Comparison of ENCODE assay signal across 18 cellular contexts in the genomic region with DNA sequence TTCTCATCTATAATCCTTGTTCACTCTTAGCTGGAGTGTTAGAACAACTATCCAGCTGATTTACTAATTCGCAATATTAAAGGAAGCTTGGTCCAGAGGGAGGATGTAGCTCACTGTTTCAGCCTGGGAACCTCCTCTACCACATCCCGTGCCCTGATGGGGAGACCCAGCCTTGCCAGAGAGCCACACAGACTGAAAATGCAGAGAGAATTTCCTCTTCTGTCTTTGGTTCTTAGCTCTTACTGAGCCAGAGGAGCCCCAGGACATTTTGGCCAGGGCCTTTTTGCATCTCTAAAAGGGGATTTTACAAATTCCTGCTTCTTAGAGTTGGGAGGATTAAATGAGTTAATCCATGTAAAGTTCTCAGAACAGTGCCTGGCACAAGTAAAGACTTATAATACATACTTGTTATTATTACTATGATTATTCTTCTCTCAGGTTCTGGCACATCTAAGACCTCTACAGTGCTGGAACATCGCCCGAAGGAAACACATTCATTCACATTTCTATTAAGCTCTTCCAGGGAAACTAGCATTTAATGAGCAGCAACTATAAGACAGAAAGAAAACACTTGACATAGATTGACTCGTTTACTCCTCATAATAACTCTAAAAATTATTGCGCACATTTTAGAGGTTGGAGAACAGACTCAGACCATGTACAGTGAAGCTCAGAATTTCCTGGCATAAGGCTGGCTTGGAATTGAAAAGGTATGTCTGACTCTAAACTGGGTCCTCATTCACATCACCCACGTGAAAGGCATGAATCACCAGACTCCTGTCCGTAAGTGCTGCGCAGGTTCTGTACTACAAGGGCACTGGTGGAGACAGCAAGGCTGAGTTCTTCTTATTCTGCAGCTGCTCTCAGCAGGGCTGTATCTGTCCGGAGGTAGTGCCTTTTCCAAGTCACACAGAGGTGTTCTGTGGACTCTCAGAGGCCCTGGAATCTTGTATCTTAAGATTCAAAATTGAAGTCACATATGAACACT. TPM values are rescaled to one million over a fixed set of nuclear protein-coding genes. Genes with fewer than 3 reads are reported as not detected.
DNase-seq lines count a peak whose midpoint lies in the region; ATAC-seq, FAIRE-seq and TF ChIP-seq lines count a peak whose summit lies in the region.
"Had no signal": no experiment of that assay in that cellular context is flagged by ENCODE, and none has a peak within 500 bp of the region (broad histone marks: within the 10 kb centered on the region; RNA-seq: fewer than 3 reads in every experiment).

No MANE protein-coding gene starts in this region.

- POLR2A ChIA-PET in activated naive CD8-positive, alpha-beta T cell treated with anti-CD3 and anti-CD28 coated beads, Interleukin-2, amount 10 ng/mL, durations not matched to agents 7 days and 5 days (lab: Charles Lee) = no interaction called here

- H3K9me3 ChIP-seq in keratinocyte (ENCODE audit: control insufficient read depth, low read depth, low read length) = no peaks in the 10 kb centered on the region
- H3K9me3 ChIP-seq: BLaER1, thyroid gland had no signal

- no peak overlapping the region for H3K4me3 Mint-ChIP-seq in activated naive CD8-positive, alpha-beta T cell treated with anti-CD3 and anti-CD28 coated beads, Interleukin-2, amount 10 ng/mL, durations not matched to agents 7 days and 5 days
- H3K4me3 Mint-ChIP-seq in activated naive CD8-positive, alpha-beta T cell treated with anti-CD3 and anti-CD28 coated beads, Interleukin-2, amount 50 U/mL, for 24 hours = no peak overlapping the region
- H3K4me3 Mint-ChIP-seq in activated CD8-positive, alpha-beta memory T cell treated with anti-CD3 and anti-CD28 coated beads, Interleukin-2, amount 10 ng/mL, durations not matched to agents 7 days and 5 days = no peak overlapping the region
- H3K4me3 Mint-ChIP-seq: central memory CD8-positive, alpha-beta T cell; mesothelial cell of epicardium had no signal

- H3K36me3 Mint-ChIP-seq in activated naive CD8-positive, alpha-beta T cell treated with anti-CD3 and anti-CD28 coated beads, Interleukin-2, amount 10 ng/mL, durations not matched to agents 7 days and 5 days = peaks cover 2% of the 10 kb centered on the region
- no peaks in the 10 kb centered on the region for H3K36me3 Mint-ChIP-seq in activated naive CD8-positive, alpha-beta T cell treated with anti-CD3 and anti-CD28 coated beads, Interleukin-2, amount 50 U/mL, for 24 hours (ENCODE audit: low read depth)
- peaks cover 2% of the 10 kb centered on the region for H3K36me3 Mint-ChIP-seq in activated CD8-positive, alpha-beta memory T cell treated with anti-CD3 and anti-CD28 coated beads, Interleukin-2, amount 10 ng/mL, durations not matched to agents 7 days and 5 days
- H3K36me3 Mint-ChIP-seq: activated naive CD4-positive, alpha-beta T cell treated with anti-CD3 and anti-CD28 coated beads, Interleukin-2, amount 50 U/mL, for 72 hours; mesothelial cell of epicardium had no signal

- CTCF ChIA-PET in activated CD8-positive, alpha-beta memory T cell treated with anti-CD3 and anti-CD28 coated beads, Interleukin-2, amount 10 ng/mL, durations not matched to agents 7 days and 5 days (lab: Charles Lee) = interaction anchor here (2.3 kb wide), 1 partner anchor 11 kb away, joined by 6 read pairs; no protein-coding TSS in a partner anchor

- peak overlapping the region; percentile 7 for H3K4me2 ChIP-seq in keratinocyte (ENCODE audit: control insufficient read depth, extremely low read depth, insufficient read depth, low read depth, low read length)
- H3K4me2 ChIP-seq: BLaER1 had no signal

- H3K27ac ChIP-seq in keratinocyte (ENCODE audit: control insufficient read depth, insufficient read depth, low read length) = peak overlapping the region; percentile 1
- H3K27ac ChIP-seq: BLaER1, thyroid gland had no signal

- no peak for DNase-seq in activated naive CD8-positive, alpha-beta T cell treated with anti-CD3 and anti-CD28 coated beads, Interleukin-2, amount 10 ng/mL, durations not matched to agents 7 days and 5 days
- no peak for DNase-seq in activated naive CD8-positive, alpha-beta T cell treated with anti-CD3 and anti-CD28 coated beads, Interleukin-2, amount 50 U/mL, for 24 hours
- DNase-seq in epithelial cell of esophagus (ENCODE audit: low read depth) (peak; percentile 57), keratinocyte (ENCODE audit: low read depth, low spot score) (peak; percentile 44), urothelium cell line (ENCODE audit: low spot score) (peak; percentile 36), NCI-H1694 treated with DMSO at 0.1 percent for 48 hours (lab: John Stamatoyannopoulos, UW) (no peak), NCI-H2107 treated with DMSO at 0.1 percent for 48 hours (lab: John Stamatoyannopoulos, UW; ENCODE audit: unreplicated experiment) (no peak)
- DNase-seq in activated CD8-positive, alpha-beta memory T cell treated with anti-CD3 and anti-CD28 coated beads, Interleukin-2, amount 10 ng/mL, durations not matched to agents 7 days and 5 days = no peak
- DNase-seq: 8988T; activated CD4-positive, alpha-beta T cell treated with anti-CD3 and anti-CD28 coated beads for 48 hours; NCI-H1930; NCI-H510A; thyroid gland had no signal

- H3K36me3 ChIP-seq in keratinocyte (ENCODE audit: control insufficient read depth in 2 of 2, extremely low read depth in 1 of 2, insufficient read depth in 2 of 2, low read length in 2 of 2) = no peaks in the 10 kb centered on the region
- H3K36me3 ChIP-seq: BLaER1, thyroid gland had no signal

- no peaks in the 10 kb centered on the region for H3K27me3 ChIP-seq in keratinocyte (ENCODE audit: control insufficient read depth, extremely low read depth, insufficient read depth, low read length)
- H3K27me3 ChIP-seq: BLaER1, thyroid gland had no signal

- H3K4me3 ChIP-seq in epithelial cell of esophagus (ENCODE audit: low read length) (no peak overlapping the region), keratinocyte (ENCODE audit: control insufficient read depth in 2 of 3, extremely low read depth in 1 of 3, insufficient read depth in 2 of 3, low read depth in 1 of 3, low read length in 3 of 3) (no peak overlapping the region)
- H3K4me3 ChIP-seq: BLaER1, thyroid gland had no signal

- no peaks in the 10 kb centered on the region for H3K9me1 ChIP-seq in keratinocyte (ENCODE audit: control insufficient read depth, extremely low read depth, insufficient read depth, low read length)

- H3K9ac ChIP-seq in keratinocyte (ENCODE audit: control insufficient read depth, extremely low read depth, insufficient read depth, low read length) = no peak overlapping the region
- H3K9ac ChIP-seq: BLaER1 had no signal

- H3K79me2 ChIP-seq in keratinocyte (ENCODE audit: control insufficient read depth, insufficient read depth, low read length) = no peaks in the 10 kb centered on the region

- no peaks in the 10 kb centered on the region for H3K27me3 Mint-ChIP-seq in activated naive CD8-positive, alpha-beta T cell treated with anti-CD3 and anti-CD28 coated beads, Interleukin-2, amount 10 ng/mL, durations not matched to agents 7 days and 5 days
- no peaks in the 10 kb centered on the region for H3K27me3 Mint-ChIP-seq in activated naive CD8-positive, alpha-beta T cell treated with anti-CD3 and anti-CD28 coated beads, Interleukin-2, amount 50 U/mL, for 24 hours
- no peaks in the 10 kb centered on the region for H3K27me3 Mint-ChIP-seq in activated CD8-positive, alpha-beta memory T cell treated with anti-CD3 and anti-CD28 coated beads, Interleukin-2, amount 10 ng/mL, durations not matched to agents 7 days and 5 days
- H3K27me3 Mint-ChIP-seq: central memory CD8-positive, alpha-beta T cell had no signal

- peak; percentile 36 for ATAC-seq in activated naive CD8-positive, alpha-beta T cell treated with anti-CD3 and anti-CD28 coated beads, Interleukin-2, amount 10 ng/mL, durations not matched to agents 7 days and 5 days (ENCODE audit: low read depth)
- ATAC-seq in activated naive CD8-positive, alpha-beta T cell treated with anti-CD3 and anti-CD28 coated beads, Interleukin-2, amount 50 U/mL, for 24 hours = no peak
- ATAC-seq in activated CD8-positive, alpha-beta memory T cell treated with anti-CD3 and anti-CD28 coated beads, Interleukin-2, amount 10 ng/mL, durations not matched to agents 7 days and 5 days = no peak
- ATAC-seq: activated naive CD4-positive, alpha-beta T cell treated with anti-CD3 and anti-CD28 coated beads, Interleukin-2, amount 50 U/mL, for 72 hours had no signal

- TF ChIP-seq CTCF in epithelial cell of esophagus (IDR thresholded peaks at IDR 0.05; ENCODE audit: insufficient read depth, low read depth, low read length, missing control alignments) (no peak), keratinocyte (optimal IDR thresholded peaks at IDR 0.05 in 1 of 3, IDR thresholded peaks at IDR 0.05 in 1 of 3, conservative IDR thresholded peaks at IDR 0.05 in 1 of 3; ENCODE audit: extremely low read depth in 1 of 3, insufficient read depth in 2 of 3, low read length in 3 of 3) (no peak)

- no peaks in the 10 kb centered on the region for H3K9me3 Mint-ChIP-seq in activated naive CD8-positive, alpha-beta T cell treated with anti-CD3 and anti-CD28 coated beads, Interleukin-2, amount 10 ng/mL, durations not matched to agents 7 days and 5 days
- H3K9me3 Mint-ChIP-seq in activated naive CD8-positive, alpha-beta T cell treated with anti-CD3 and anti-CD28 coated beads, Interleukin-2, amount 50 U/mL, for 24 hours = no peaks in the 10 kb centered on the region
- H3K9me3 Mint-ChIP-seq in activated CD8-positive, alpha-beta memory T cell treated with anti-CD3 and anti-CD28 coated beads, Interleukin-2, amount 10 ng/mL, durations not matched to agents 7 days and 5 days (ENCODE audit: low read depth) = no peaks in the 10 kb centered on the region
- H3K9me3 Mint-ChIP-seq: activated naive CD4-positive, alpha-beta T cell treated with anti-CD3 and anti-CD28 coated beads, Interleukin-2, amount 50 U/mL, for 72 hours; central memory CD8-positive, alpha-beta T cell; mesothelial cell of epicardium had no signal

- dilution Hi-C loops in keratinocyte (cut with MboI; ENCODE audit: extremely low pct_ligation_motif_present, low sequenced_read_pairs) = no loop called here

- H3K27ac Mint-ChIP-seq in activated naive CD8-positive, alpha-beta T cell treated with anti-CD3 and anti-CD28 coated beads, Interleukin-2, amount 10 ng/mL, durations not matched to agents 7 days and 5 days = no peak overlapping the region
- H3K27ac Mint-ChIP-seq in activated naive CD8-positive, alpha-beta T cell treated with anti-CD3 and anti-CD28 coated beads, Interleukin-2, amount 50 U/mL, for 24 hours = no peak overlapping the region
- H3K27ac Mint-ChIP-seq in activated CD8-positive, alpha-beta memory T cell treated with anti-CD3 and anti-CD28 coated beads, Interleukin-2, amount 10 ng/mL, durations not matched to agents 7 days and 5 days = no peak overlapping the region
- H3K27ac Mint-ChIP-seq: activated naive CD4-positive, alpha-beta T cell treated with anti-CD3 and anti-CD28 coated beads, Interleukin-2, amount 50 U/mL, for 72 hours had no signal

- H3K4me1 ChIP-seq in keratinocyte (ENCODE audit: control insufficient read depth, extremely low read depth, insufficient read depth, low read length) = peaks cover 21% of the 10 kb centered on the region
- H3K4me1 ChIP-seq: BLaER1, thyroid gland had no signal

- no peaks in the 10 kb centered on the region for H4K20me1 ChIP-seq in keratinocyte (ENCODE audit: control insufficient read depth, extremely low read depth, insufficient read depth, low read length)
- H4K20me1 ChIP-seq: BLaER1 had no signal

- peak overlapping the region; percentile 68 for H2AFZ ChIP-seq in keratinocyte (ENCODE audit: control insufficient read depth, low read length)

- peaks cover 8% of the 10 kb centered on the region for H3K4me1 Mint-ChIP-seq in activated naive CD8-positive, alpha-beta T cell treated with anti-CD3 and anti-CD28 coated beads, Interleukin-2, amount 10 ng/mL, durations not matched to agents 7 days and 5 days
- no peaks in the 10 kb centered on the region for H3K4me1 Mint-ChIP-seq in activated naive CD8-positive, alpha-beta T cell treated with anti-CD3 and anti-CD28 coated beads, Interleukin-2, amount 50 U/mL, for 24 hours
- H3K4me1 Mint-ChIP-seq in activated CD8-positive, alpha-beta memory T cell treated with anti-CD3 and anti-CD28 coated beads, Interleukin-2, amount 10 ng/mL, durations not matched to agents 7 days and 5 days = peaks cover 4% of the 10 kb centered on the region
- H3K4me1 Mint-ChIP-seq: central memory CD8-positive, alpha-beta T cell had no signal

- FAIRE-seq in keratinocyte (lab: Jason Lieb, UNC) (peak; percentile 97), urothelium cell line (lab: Jason Lieb, UNC) (no peak)
- FAIRE-seq: endometrium had no signal

RNA-seq across cellular contexts. Expression of a gene that starts 27.8 kb away (rescaled TPM):
- 10 to 100 TPM; 60.3 to 62.7 TPM for total RNA-seq in activated naive CD8-positive, alpha-beta T cell treated with anti-CD3 and anti-CD28 coated beads, Interleukin-2, amount 10 ng/mL, durations not matched to agents 7 days and 5 days
- polyA plus RNA-seq in keratinocyte = 10.1 to 19.6 TPM (median 14.8 TPM) in 3 replicates
- 36.5 TPM for polyA plus RNA-seq in keratinocyte (2011; ENCODE audit: low read depth)
- 15.9 and 26.4 TPM in 2 replicates for polyA plus RNA-seq in keratinocyte (2011; cell fraction: cytosol; rRNA removed)
- polyA plus RNA-seq in keratinocyte (2011; cell fraction: nucleus; rRNA removed) = 32.0 and 32.1 TPM in 2 replicates
- polyA plus RNA-seq in keratinocyte (2012; ENCODE audit: low replicate concordance) = 21.5 and 22.7 TPM in 2 replicates
- polyA minus RNA-seq in keratinocyte = 12.8 to 18.6 TPM (median 17.7 TPM) in 3 replicates
- polyA minus RNA-seq in keratinocyte (2011; cell fraction: cytosol; rRNA and poly(A)+ RNA removed) = 8.8 TPM
- 12.9 and 34.5 TPM in 2 replicates for polyA minus RNA-seq in keratinocyte (2011; cell fraction: nucleus; rRNA and poly(A)+ RNA removed)
- total RNA-seq in activated CD8-positive, alpha-beta memory T cell treated with anti-CD3 and anti-CD28 coated beads, Interleukin-2, amount 10 ng/mL, durations not matched to agents 7 days and 5 days = 10 to 100 TPM; 59.6 to 76.1 TPM

Comparison
In these comparisons a context has a peak if more than half of its experiments do, and no peak if none do; other contexts are left out.
1. DNase-seq: peak in epithelial cell of esophagus (single experiment), keratinocyte (single experiment) and urothelium cell line (single experiment); none in activated naive CD8-positive, alpha-beta T cell treated with anti-CD3 and anti-CD28 coated beads, Interleukin-2, amount 10 ng/mL, durations not matched to agents 7 days and 5 days (single experiment), activated naive CD8-positive, alpha-beta T cell treated with anti-CD3 and anti-CD28 coated beads, Interleukin-2, amount 50 U/mL, for 24 hours (single experiment), activated CD8-positive, alpha-beta memory T cell treated with anti-CD3 and anti-CD28 coated beads, Interleukin-2, amount 10 ng/mL, durations not matched to agents 7 days and 5 days (single experiment), NCI-H1694 treated with DMSO at 0.1 percent for 48 hours (single experiment) and NCI-H2107 treated with DMSO at 0.1 percent for 48 hours (single experiment).